In genomic region chr17:49086649-49087048, GRCh38 we compare ENCODE assay signal across 1 cellular context.
TF ChIP-seq lines count a peak whose summit lies in the region.

No MANE protein-coding gene starts in this region.

TF ChIP-seq in WTC11, 78 proteins besides CTCF, POLR2A, EP300 and RAD21 (continued from another document):
- no peak for TF ChIP-seq ZNF317 (CRISPR knock-in tag; IDR thresholded peaks at IDR 0.05; ENCODE audit: borderline replicate concordance, low read depth)
- TF ChIP-seq PREB (CRISPR knock-in tag; IDR thresholded peaks at IDR 0.05; ENCODE audit: borderline replicate concordance), result no peak
- no peak for TF ChIP-seq FOXP4 (CRISPR knock-in tag; IDR thresholded peaks at IDR 0.05)
- no peak for TF ChIP-seq TCF7 (CRISPR knock-in tag; IDR thresholded peaks at IDR 0.05; ENCODE audit: low read depth)
- no peak for TF ChIP-seq MYBL2 (CRISPR knock-in tag; IDR thresholded peaks at IDR 0.05)
- TF ChIP-seq GABPB1 (CRISPR knock-in tag; IDR thresholded peaks at IDR 0.05), result no peak
- TF ChIP-seq E2F1 (CRISPR knock-in tag; IDR thresholded peaks at IDR 0.05), result no peak
- TF ChIP-seq ATF3 (CRISPR knock-in tag; conservative IDR thresholded peaks at IDR 0.05), result no peak
- TF ChIP-seq CBFB (CRISPR knock-in tag; IDR thresholded peaks at IDR 0.05; ENCODE audit: low read depth), result no peak
